In the genomic region with DNA sequence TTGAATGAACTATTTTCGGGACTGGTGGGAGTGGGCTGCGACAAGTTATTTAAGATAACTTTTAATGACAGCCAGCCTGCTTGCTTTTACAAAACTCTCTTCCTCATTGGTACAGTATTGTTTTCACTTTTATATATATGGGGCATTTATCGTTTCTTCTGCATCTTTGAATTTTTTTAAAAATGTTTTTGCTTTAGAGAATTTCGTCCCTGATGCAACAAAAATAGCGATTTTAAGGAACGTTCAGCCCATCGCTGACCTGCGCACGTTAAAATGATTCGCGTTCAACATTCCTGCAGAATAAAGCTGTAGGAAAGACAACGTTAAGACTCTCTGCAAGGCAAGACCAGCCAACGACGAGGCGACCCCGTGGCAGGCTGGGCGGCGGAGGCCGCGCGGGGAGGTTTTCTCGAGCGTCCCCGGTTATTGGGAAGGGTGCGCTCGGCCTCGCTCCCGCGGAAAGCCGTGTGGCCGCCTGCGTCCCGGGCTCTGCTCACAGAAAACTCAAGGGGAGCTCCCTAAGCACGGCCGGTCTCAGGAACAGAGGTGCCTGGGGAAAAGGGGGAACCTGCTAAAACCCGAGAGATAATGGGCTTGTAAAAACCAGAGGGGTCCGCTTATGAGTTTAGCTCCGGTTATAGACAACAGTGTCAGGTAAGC, we compare ENCODE assay signal across 24 cellular contexts. TPM values are rescaled to one million over a fixed set of nuclear protein-coding genes. Genes with fewer than 3 reads are reported as not detected.
DNase-seq lines count a peak whose midpoint lies in the region; ATAC-seq and TF ChIP-seq lines count a peak whose summit lies in the region.
"Had no signal": no experiment of that assay in that cellular context is flagged by ENCODE, and none has a peak within 500 bp of the region (broad histone marks: within the 10 kb centered on the region; RNA-seq: fewer than 3 reads in every experiment).

No MANE protein-coding gene starts in this region.

- CTCF ChIA-PET in activated CD4-positive, alpha-beta T cell treated with anti-CD3 and anti-CD28 coated beads, Interleukin-2, amount 10 ng/mL, durations not matched to agents 7 days and 5 days (lab: Charles Lee) = interaction anchor here (0.7 to 1.1 kb wide), 2 partner anchors 50 to 114 kb away, joined by 3 read pairs; no protein-coding TSS in a partner anchor
- CTCF ChIA-PET in WTC11 (lab: Charles Lee) = interaction anchor here (0.8 to 4.1 kb wide), 9 partner anchors 8 to 195 kb away, joined by 3 to 29 read pairs (median 4); no protein-coding TSS in a partner anchor

- TF ChIP-seq POLR2A in body of pancreas (IDR thresholded peaks at IDR 0.05) = no peak

- H3K27ac Mint-ChIP-seq in activated CD4-positive, alpha-beta T cell treated with anti-CD3 and anti-CD28 coated beads, Interleukin-2, amount 10 ng/mL, durations not matched to agents 7 days and 5 days = no peak overlapping the region
- no peak overlapping the region for H3K27ac Mint-ChIP-seq in WTC11
- H3K27ac Mint-ChIP-seq: activated CD4-positive, alpha-beta memory T cell treated with anti-CD3 and anti-CD28 coated beads for 36 hours; activated naive CD8-positive, alpha-beta T cell treated with anti-CD3 and anti-CD28 coated beads, Interleukin-2, amount 50 U/mL, for 24 hours; immature natural killer cell had no signal

- peaks cover 100% of the 10 kb centered on the region for H3K27me3 ChIP-seq in iPS-20b (ENCODE audit: insufficient read depth, low read length)
- peaks cover 0 to 15% of the 10 kb centered on the region in 2 donors for H3K27me3 ChIP-seq in body of pancreas

- DNase-seq in activated CD4-positive, alpha-beta T cell treated with anti-CD3 and anti-CD28 coated beads, Interleukin-2, amount 10 ng/mL, durations not matched to agents 7 days and 5 days = no peak
- no peak for DNase-seq in activated CD4-positive, alpha-beta T cell treated with anti-CD3 and anti-CD28 coated beads, Interleukin-2, amount 50 U/mL, for 48 hours
- peak; percentile 16 for DNase-seq in WTC11 (ENCODE audit: low spot score)
- DNase-seq in retina = peak; percentile 70
- no peak for DNase-seq in NCI-H82 (lab: John Stamatoyannopoulos, UW)
- no peak for DNase-seq in body of pancreas
- DNase-seq in NCI-H1694 treated with DMSO at 0.1 percent for 48 hours (lab: John Stamatoyannopoulos, UW) = no peak
- DNase-seq: activated CD4-positive, alpha-beta memory T cell treated with anti-CD3 and anti-CD28 coated beads for 36 hours; activated naive CD8-positive, alpha-beta T cell treated with anti-CD3 and anti-CD28 coated beads, Interleukin-2, amount 50 U/mL, for 24 hours; activated T-cell treated with anti-CD3 and anti-CD28 coated beads, Interleukin-2, amount 50 U/mL, for 1 hour; caudate nucleus; DMS79 treated with DMSO at 0.1 percent for 48 hours; esophagus squamous epithelium; glutamatergic neuron; GM23248; immature natural killer cell; NCI-H187 treated with DMSO at 0.1 percent for 48 hours; NCI-H510A treated with DMSO at 0.1 percent for 48 hours; stimulated activated CD8-positive, alpha-beta memory T cell treated with anti-CD3 and anti-CD28 coated beads, Interleukin-4, amount 100 ng/mL, for 48 hours; T-cell had no signal

- POLR2A ChIA-PET in activated CD4-positive, alpha-beta T cell treated with anti-CD3 and anti-CD28 coated beads, Interleukin-2, amount 10 ng/mL, durations not matched to agents 7 days and 5 days (lab: Charles Lee) = no interaction called here
- POLR2A ChIA-PET in WTC11 (lab: Charles Lee) = no interaction called here

- intact Hi-C loops in body of pancreas (cut with DNase I) = no loop called here

- peaks cover 2% of the 10 kb centered on the region for H3K36me3 Mint-ChIP-seq in activated CD4-positive, alpha-beta T cell treated with anti-CD3 and anti-CD28 coated beads, Interleukin-2, amount 10 ng/mL, durations not matched to agents 7 days and 5 days (ENCODE audit: low read depth)
- no peaks in the 10 kb centered on the region for H3K36me3 Mint-ChIP-seq in WTC11
- H3K36me3 Mint-ChIP-seq: activated CD4-positive, alpha-beta memory T cell treated with anti-CD3 and anti-CD28 coated beads for 36 hours; immature natural killer cell; T-cell had no signal

- H3K27ac ChIP-seq in iPS-20b (ENCODE audit: low read length) (no peak overlapping the region), body of pancreas (no peak overlapping the region)
- H3K27ac ChIP-seq: BLaER1 treated with 17β-estradiol and CSF1 and Interleukin-3, amounts not matched to agents 10 nM and 100 nM; esophagus squamous epithelium; GM23248; prostate gland had no signal

- 19 to 54% methylated on average over 32 to 38 of the region's 38 CpGs for WGBS in body of pancreas, 2 donors

- peak overlapping the region; percentile 25 for H3K4me3 Mint-ChIP-seq in activated CD4-positive, alpha-beta T cell treated with anti-CD3 and anti-CD28 coated beads, Interleukin-2, amount 10 ng/mL, durations not matched to agents 7 days and 5 days
- peak overlapping the region; percentile 74 for H3K4me3 Mint-ChIP-seq in WTC11
- H3K4me3 Mint-ChIP-seq: activated CD4-positive, alpha-beta memory T cell treated with anti-CD3 and anti-CD28 coated beads for 36 hours; activated naive CD8-positive, alpha-beta T cell treated with anti-CD3 and anti-CD28 coated beads, Interleukin-2, amount 50 U/mL, for 24 hours had no signal

- H3K9ac ChIP-seq in iPS-20b (ENCODE audit: low read depth, low read length) = no peak overlapping the region
- H3K9ac ChIP-seq: BLaER1 treated with 17β-estradiol and CSF1 and Interleukin-3, amounts not matched to agents 10 nM and 100 nM; GM23248 had no signal

- TF ChIP-seq CTCF in WTC11 (IDR thresholded peaks at IDR 0.05) (no peak), body of pancreas (IDR thresholded peaks at IDR 0.05) (no peak)

- peaks cover 15% of the 10 kb centered on the region for H3K4me1 Mint-ChIP-seq in activated CD4-positive, alpha-beta T cell treated with anti-CD3 and anti-CD28 coated beads, Interleukin-2, amount 10 ng/mL, durations not matched to agents 7 days and 5 days
- H3K4me1 Mint-ChIP-seq in WTC11 = peaks cover 40% of the 10 kb centered on the region

- ATAC-seq in WTC11 (no peak), body of pancreas (no peak)
- ATAC-seq: activated naive CD8-positive, alpha-beta T cell treated with anti-CD3 and anti-CD28 coated beads, Interleukin-2, amount 50 U/mL, for 24 hours; T-cell had no signal

- H3K36me3 ChIP-seq in iPS-20b (ENCODE audit: insufficient read depth, low read depth, low read length) (no peaks in the 10 kb centered on the region), body of pancreas (replicated peaks in 1 of 2; ENCODE audit: insufficient read depth in 1 of 2, low read depth in 2 of 2) (no peaks in the 10 kb centered on the region)
- H3K36me3 ChIP-seq: esophagus squamous epithelium, prostate gland had no signal

- H3K4me3 ChIP-seq in iPS-20b (ENCODE audit: low read length) (peak overlapping the region; percentile 63; the same call in 1 of the 2 replicates), body of pancreas (no peak overlapping the region)
- H3K4me3 ChIP-seq: BLaER1 treated with 17β-estradiol and CSF1 and Interleukin-3, amounts not matched to agents 10 nM and 100 nM; esophagus squamous epithelium; GM23248; prostate gland had no signal

- no peaks in the 10 kb centered on the region for H3K9me3 Mint-ChIP-seq in activated CD4-positive, alpha-beta T cell treated with anti-CD3 and anti-CD28 coated beads, Interleukin-2, amount 10 ng/mL, durations not matched to agents 7 days and 5 days
- H3K9me3 Mint-ChIP-seq in WTC11 = no peaks in the 10 kb centered on the region
- H3K9me3 Mint-ChIP-seq: activated CD4-positive, alpha-beta memory T cell treated with anti-CD3 and anti-CD28 coated beads for 36 hours; activated naive CD8-positive, alpha-beta T cell treated with anti-CD3 and anti-CD28 coated beads, Interleukin-2, amount 50 U/mL, for 24 hours; immature natural killer cell; T-cell had no signal

- H3K9me3 ChIP-seq in iPS-20b (ENCODE audit: insufficient read depth, low read depth, low read length) = no peaks in the 10 kb centered on the region; the same call in 1 of the 2 replicates
- no peaks in the 10 kb centered on the region for H3K9me3 ChIP-seq in body of pancreas
- H3K9me3 ChIP-seq: esophagus squamous epithelium, prostate gland had no signal

- peaks cover 92% of the 10 kb centered on the region for H3K27me3 Mint-ChIP-seq in activated CD4-positive, alpha-beta T cell treated with anti-CD3 and anti-CD28 coated beads, Interleukin-2, amount 10 ng/mL, durations not matched to agents 7 days and 5 days
- peaks cover 100% of the 10 kb centered on the region for H3K27me3 Mint-ChIP-seq in WTC11 (ENCODE audit: low read depth)

- H3K4me1 ChIP-seq in iPS-20b (ENCODE audit: insufficient read depth, low read length) (no peaks in the 10 kb centered on the region; the same call in 1 of the 2 replicates), body of pancreas (peaks cover 22% of the 10 kb centered on the region)
- H3K4me1 ChIP-seq: prostate gland had no signal

TF ChIP-seq in WTC11, 78 proteins besides CTCF, POLR2A, EP300 and RAD21 (continues in another document):
- TF ChIP-seq MYBL2 (CRISPR knock-in tag; IDR thresholded peaks at IDR 0.05) = no peak
- TF ChIP-seq SOX15 (CRISPR knock-in tag; IDR thresholded peaks at IDR 0.05) = no peak

RNA-seq across cellular contexts. Expression of a gene that starts 3.0 kb away (rescaled TPM):
- total RNA-seq in activated CD4-positive, alpha-beta T cell treated with anti-CD3 and anti-CD28 coated beads, Interleukin-2, amount 10 ng/mL, durations not matched to agents 7 days and 5 days = under 1 TPM; 0.69 to 0.74 TPM
- total RNA-seq in WTC11 (2021) (0.27 to 0.66 TPM (median 0.35 TPM) in 3 replicates), body of pancreas (1 to 10 TPM in 1 of 2 donors, under 1 TPM in 1; 0.52 to 2.3 TPM)
- total RNA-seq: temporal lobe had no signal

Comparison
In these comparisons a context has a peak if more than half of its experiments do, and no peak if none do; other contexts are left out.
1. DNase-seq: peak in WTC11 (single experiment) and retina (single experiment); none in activated CD4-positive, alpha-beta T cell treated with anti-CD3 and anti-CD28 coated beads, Interleukin-2, amount 10 ng/mL, durations not matched to agents 7 days and 5 days (single experiment), activated CD4-positive, alpha-beta T cell treated with anti-CD3 and anti-CD28 coated beads, Interleukin-2, amount 50 U/mL, for 48 hours (0 of 2), NCI-H82 (single experiment), body of pancreas (0 of 4) and NCI-H1694 treated with DMSO at 0.1 percent for 48 hours (single experiment).